Comparison of ENCODE assay signal across 30 cellular contexts in the genomic region with DNA sequence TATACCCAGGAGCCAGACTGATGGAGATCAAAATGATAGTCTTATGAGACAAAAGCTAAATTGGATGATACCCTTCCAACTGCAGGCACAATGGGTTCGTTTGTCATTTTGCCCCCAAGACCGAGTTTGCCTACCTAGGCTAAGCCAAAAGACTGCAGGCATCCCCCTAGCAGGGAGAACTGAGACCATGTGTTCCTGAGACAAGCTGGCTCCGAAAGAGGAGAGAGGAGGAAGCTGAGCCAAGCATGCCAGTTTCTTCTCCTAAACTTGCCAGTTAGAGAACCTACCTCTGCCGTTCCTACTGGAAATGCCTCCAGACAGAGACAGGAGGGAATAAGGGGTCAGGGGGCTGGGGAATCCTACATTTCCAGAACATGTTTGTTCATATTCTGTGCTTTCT.
"Had no signal": no experiment of that assay in that cellular context is flagged by ENCODE, and none has a peak within 500 bp of the region (broad histone marks: within the 10 kb centered on the region; RNA-seq: fewer than 3 reads in every experiment).

No MANE protein-coding gene starts in this region.

- H3K36me3 ChIP-seq: esophagus squamous epithelium, heart right ventricle, left lung, neural progenitor cell, prostate gland, right atrium auricular region, suprapubic skin, transverse colon, upper lobe of right lung, uterus had no signal

- ATAC-seq: left cardiac atrium; left lung; naive thymus-derived CD4-positive, alpha-beta T cell; sciatic nerve; upper lobe of right lung had no signal

- H3K9me3 ChIP-seq: esophagus squamous epithelium, left lung, prostate gland, right atrium auricular region, suprapubic skin, transverse colon, upper lobe of right lung, uterus had no signal

- H3K4me1 Mint-ChIP-seq: endodermal cell had no signal

- H3K27me3 Mint-ChIP-seq: naive thymus-derived CD4-positive, alpha-beta T cell; stimulated activated naive CD8-positive, alpha-beta T cell treated with anti-CD3 and anti-CD28 coated beads, Interleukin-15, amount 100 ng/mL, for 72 hours had no signal

- H2AFZ ChIP-seq: neural progenitor cell had no signal

- H3K27ac ChIP-seq: esophagus squamous epithelium, left lung, neural progenitor cell, prostate gland, right atrium auricular region, suprapubic skin, transverse colon, upper lobe of right lung, uterus had no signal

- H3K9me3 Mint-ChIP-seq: dendritic cell treated with granulocyte-macrophage colony-stimulating factor and Interleukin-4, amounts not matched to agents 40 ng/mL and 50 ng/mL, for 4 days; endodermal cell had no signal

- H3K27me3 ChIP-seq: esophagus squamous epithelium, heart right ventricle, left lung, neural progenitor cell, right atrium auricular region, suprapubic skin, transverse colon, upper lobe of right lung, uterus had no signal

- H3K9ac ChIP-seq: neural progenitor cell had no signal

- H3K4me2 ChIP-seq: neural progenitor cell, smooth muscle cell had no signal

- H3K4me3 ChIP-seq: esophagus squamous epithelium, heart right ventricle, left lung, neural progenitor cell, prostate gland, right atrium auricular region, smooth muscle cell, suprapubic skin, transverse colon, upper lobe of right lung, uterus had no signal

- H3K36me3 Mint-ChIP-seq: neural progenitor cell had no signal

- H3K4me3 Mint-ChIP-seq: dendritic cell treated with granulocyte-macrophage colony-stimulating factor and Interleukin-4, amounts not matched to agents 40 ng/mL and 50 ng/mL, for 4 days; endodermal cell; nephron; neural progenitor cell had no signal

- H3K4me1 ChIP-seq: neural progenitor cell, prostate gland, right atrium auricular region, suprapubic skin, transverse colon, upper lobe of right lung, uterus had no signal

- DNase-seq: effector CD8-positive, alpha-beta T cell; endodermal cell; erythroblast; esophagus squamous epithelium; foreskin melanocyte; glutamatergic neuron; heart right ventricle; hippocampal formation; left cardiac atrium; left lung; mesendoderm; midbrain; naive thymus-derived CD4-positive, alpha-beta T cell; stimulated activated CD4-positive, alpha-beta T cell treated with anti-CD3 and anti-CD28 coated beads, Interleukin-12 subunit alpha, Interleukin-12 subunit beta, amount 100 ng/mL, for 4 hours; stimulated activated CD4-positive, alpha-beta T cell treated with anti-CD3 and anti-CD28 coated beads, Interleukin-1b, Interleukin-23, amount 100 ng/mL, for 48 hours; stimulated activated CD4-positive, alpha-beta T cell treated with anti-CD3 and anti-CD28 coated beads, Interleukin-4, amount 100 ng/mL, for 1 hour; stimulated activated CD8-positive, alpha-beta memory T cell treated with anti-CD3 and anti-CD28 coated beads, Interleukin-4, amount 100 ng/mL, for 48 hours; stimulated activated naive CD4-positive, alpha-beta T cell; stimulated activated naive CD8-positive, alpha-beta T cell treated with anti-CD3 and anti-CD28 coated beads, Interleukin-15, amount 100 ng/mL, for 72 hours; transverse colon; upper lobe of right lung; uterus had no signal

- H3K27ac Mint-ChIP-seq: dendritic cell treated with granulocyte-macrophage colony-stimulating factor and Interleukin-4, amounts not matched to agents 40 ng/mL and 50 ng/mL, for 4 days; endodermal cell; nephron; neural progenitor cell had no signal
